ENCODE assay signal across 10 cellular contexts in genomic region chr2:3127279-3127690, GRCh38.
DNase-seq lines count a peak whose midpoint lies in the region; ATAC-seq and TF ChIP-seq lines count a peak whose summit lies in the region.
"Had no signal": no experiment of that assay in that cellular context is flagged by ENCODE, and none has a peak within 500 bp of the region (broad histone marks: within the 10 kb centered on the region; RNA-seq: fewer than 3 reads in every experiment).

No MANE protein-coding gene starts in this region.

- no peaks in the 10 kb centered on the region for H3K9me3 Mint-ChIP-seq in stimulated activated naive CD8-positive, alpha-beta T cell treated with anti-CD3 and anti-CD28 coated beads, Interleukin-15, amount 100 ng/mL, for 72 hours
- H3K9me3 Mint-ChIP-seq in activated T-cell treated with anti-CD3 and anti-CD28 coated beads, Interleukin-2, amount 50 U/mL, for 72 hours, result no peaks in the 10 kb centered on the region
- no peaks in the 10 kb centered on the region for H3K9me3 Mint-ChIP-seq in type B pancreatic cell

- H3K27ac Mint-ChIP-seq in stimulated activated naive CD8-positive, alpha-beta T cell treated with anti-CD3 and anti-CD28 coated beads, Interleukin-15, amount 100 ng/mL, for 72 hours, result peak overlapping the region; percentile 33 to 76
- H3K27ac Mint-ChIP-seq in activated T-cell treated with anti-CD3 and anti-CD28 coated beads, Interleukin-2, amount 50 U/mL, for 72 hours, result no peak overlapping the region
- H3K27ac Mint-ChIP-seq in type B pancreatic cell, result no peak overlapping the region

- peak; percentile 52 for ATAC-seq in stimulated activated naive CD8-positive, alpha-beta T cell treated with anti-CD3 and anti-CD28 coated beads, Interleukin-15, amount 100 ng/mL, for 72 hours
- ATAC-seq in stimulated activated naive CD8-positive, alpha-beta T cell treated with anti-CD3 and anti-CD28 coated beads, Interleukin-15, Interleukin-2, amounts not matched to agents 100 U/mL and 50 U/mL, for 24 hours, result no peak
- peak; percentile 69 for ATAC-seq in HG03520 (IDR thresholded peaks at IDR 0.05; ENCODE audit: unreplicated experiment)
- ATAC-seq in activated T-cell treated with anti-CD3 and anti-CD28 coated beads, Interleukin-2, amount 50 U/mL, for 72 hours (replicated peaks in 1 of 2), result peak; percentile 43 to 69

- DNase-seq in stimulated activated naive CD8-positive, alpha-beta T cell treated with anti-CD3 and anti-CD28 coated beads, Interleukin-15, amount 100 ng/mL, for 72 hours, result no peak
- no peak for DNase-seq in stimulated activated naive CD8-positive, alpha-beta T cell treated with anti-CD3 and anti-CD28 coated beads, Interleukin-15, Interleukin-2, amounts not matched to agents 100 U/mL and 50 U/mL, for 24 hours
- no peak for DNase-seq in activated T-cell treated with anti-CD3 and anti-CD28 coated beads, Interleukin-2, amount 50 U/mL, for 72 hours
- DNase-seq in superior temporal gyrus (ENCODE audit: extremely low spot score), result peak; percentile 14
- DNase-seq in COLO829 (ENCODE audit: low spot score), result no peak
- no peak for DNase-seq in cerebellar cortex (ENCODE audit: low spot score)
- DNase-seq in type B pancreatic cell (ENCODE audit: extremely low spot score, unreplicated experiment), result no peak
- DNase-seq: activated CD8-positive, alpha-beta memory T cell treated with anti-CD3 and anti-CD28 coated beads, Interleukin-2, amount 50 U/mL, for 4 hours; NCI-H2029 had no signal

- peaks cover 14% of the 10 kb centered on the region for H3K27me3 Mint-ChIP-seq in stimulated activated naive CD8-positive, alpha-beta T cell treated with anti-CD3 and anti-CD28 coated beads, Interleukin-15, amount 100 ng/mL, for 72 hours
- no peaks in the 10 kb centered on the region for H3K27me3 Mint-ChIP-seq in activated T-cell treated with anti-CD3 and anti-CD28 coated beads, Interleukin-2, amount 50 U/mL, for 72 hours (ENCODE audit: low read depth)
- no peaks in the 10 kb centered on the region for H3K27me3 Mint-ChIP-seq in type B pancreatic cell

- H3K4me1 Mint-ChIP-seq in stimulated activated naive CD8-positive, alpha-beta T cell treated with anti-CD3 and anti-CD28 coated beads, Interleukin-15, amount 100 ng/mL, for 72 hours, result peaks cover 8% of the 10 kb centered on the region
- no peaks in the 10 kb centered on the region for H3K4me1 Mint-ChIP-seq in activated T-cell treated with anti-CD3 and anti-CD28 coated beads, Interleukin-2, amount 50 U/mL, for 72 hours (ENCODE audit: low read depth)
- peaks cover 39% of the 10 kb centered on the region for H3K4me1 Mint-ChIP-seq in type B pancreatic cell (ENCODE audit: unreplicated experiment)

- H3K4me3 Mint-ChIP-seq in stimulated activated naive CD8-positive, alpha-beta T cell treated with anti-CD3 and anti-CD28 coated beads, Interleukin-15, amount 100 ng/mL, for 72 hours, result peak overlapping the region in 1 of 2 donors; percentile 37
- H3K4me3 Mint-ChIP-seq in activated T-cell treated with anti-CD3 and anti-CD28 coated beads, Interleukin-2, amount 50 U/mL, for 72 hours, result peak overlapping the region; percentile 26 to 31
- no peak overlapping the region for H3K4me3 Mint-ChIP-seq in type B pancreatic cell

- TF ChIP-seq CTCF in type B pancreatic cell (conservative IDR thresholded peaks at IDR 0.05), result no peak

- no peaks in the 10 kb centered on the region for H3K36me3 Mint-ChIP-seq in activated T-cell treated with anti-CD3 and anti-CD28 coated beads, Interleukin-2, amount 50 U/mL, for 72 hours (ENCODE audit: insufficient read depth in 2 of 2)
- no peaks in the 10 kb centered on the region for H3K36me3 Mint-ChIP-seq in type B pancreatic cell

Comparison
In these comparisons a context has a peak if more than half of its experiments do, and no peak if none do; other contexts are left out.
1. H3K27ac Mint-ChIP-seq: peak in stimulated activated naive CD8-positive, alpha-beta T cell treated with anti-CD3 and anti-CD28 coated beads, Interleukin-15, amount 100 ng/mL, for 72 hours (2 of 2); none in activated T-cell treated with anti-CD3 and anti-CD28 coated beads, Interleukin-2, amount 50 U/mL, for 72 hours (single experiment) and type B pancreatic cell (single experiment).